In the genomic region with DNA sequence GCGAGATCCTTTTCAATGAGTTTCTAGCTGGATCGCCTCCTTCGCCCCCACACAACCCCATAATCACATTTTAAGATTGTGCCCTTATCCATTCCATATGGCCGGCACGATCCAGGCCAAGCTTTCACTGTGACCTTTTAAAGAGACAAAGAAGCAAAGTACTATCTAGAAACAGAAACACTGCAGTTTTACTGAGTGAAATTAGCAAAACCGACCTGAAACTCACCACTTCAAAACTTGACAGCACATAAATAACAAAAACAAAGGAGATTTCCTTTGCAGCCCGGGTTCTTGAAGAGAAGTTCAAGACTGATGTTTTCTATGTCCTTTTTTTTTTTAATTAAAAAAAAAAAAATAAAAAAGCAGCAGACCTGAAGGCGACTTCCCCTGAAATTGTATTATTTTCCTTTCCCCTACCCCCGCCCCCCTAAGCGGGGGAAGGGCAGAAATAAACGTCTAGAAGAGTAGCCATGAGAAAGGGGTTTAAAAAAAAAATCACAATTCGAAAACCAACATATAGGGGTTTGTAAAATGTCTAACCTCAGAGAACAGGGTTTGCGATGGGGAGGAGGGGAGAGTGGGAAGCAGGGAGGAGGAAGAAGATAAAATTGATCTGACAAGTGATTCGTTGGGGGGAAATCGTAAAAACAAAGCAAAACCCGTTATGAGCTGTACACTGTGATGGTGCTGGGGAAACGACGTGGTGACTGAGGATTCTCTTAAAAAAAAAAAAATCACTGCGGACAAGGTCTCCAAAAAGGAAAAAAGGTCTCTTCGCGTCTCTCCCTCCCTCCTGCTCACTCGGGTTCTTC, we compare ENCODE assay signal across 8 cellular contexts. TPM values are rescaled to one million over a fixed set of nuclear protein-coding genes. Genes with fewer than 3 reads are reported as not detected.
A peak's percentile ranks its signal among the peaks of the same experiment; 100 is the strongest.
DNase-seq lines count a peak whose midpoint lies in the region; ATAC-seq and TF ChIP-seq lines count a peak whose summit lies in the region.

No MANE protein-coding gene starts in this region.

- H3K4me1 ChIP-seq in cardiac muscle cell (ENCODE audit: low read depth), result peaks cover 19% of the 10 kb centered on the region
- H3K4me1 ChIP-seq in ovary (ENCODE audit: insufficient read depth), result no peaks in the 10 kb centered on the region

- peaks cover 2% of the 10 kb centered on the region for H3K36me3 ChIP-seq in cardiac muscle cell
- H3K36me3 ChIP-seq in ovary, result no peaks in the 10 kb centered on the region

- H3K9me3 ChIP-seq in cardiac muscle cell (ENCODE audit: low read depth) (no peaks in the 10 kb centered on the region), ovary (no peaks in the 10 kb centered on the region)

- H3K27ac Mint-ChIP-seq in activated naive CD8-positive, alpha-beta T cell treated with anti-CD3 and anti-CD28 coated beads, Interleukin-2, amount 10 ng/mL, durations not matched to agents 7 days and 5 days, result peak overlapping the region; percentile 91

- no peaks in the 10 kb centered on the region for H3K27me3 ChIP-seq in cardiac muscle cell
- no peaks in the 10 kb centered on the region for H3K27me3 ChIP-seq in ovary

- 6 to 8% (median 7%) methylated on average over 22 of the region's 22 CpGs for WGBS in ovary, 3 donors

- H3K36me3 Mint-ChIP-seq in activated naive CD8-positive, alpha-beta T cell treated with anti-CD3 and anti-CD28 coated beads, Interleukin-2, amount 10 ng/mL, durations not matched to agents 7 days and 5 days, result peaks cover 60% of the 10 kb centered on the region

- POLR2A ChIA-PET in activated naive CD8-positive, alpha-beta T cell treated with anti-CD3 and anti-CD28 coated beads, Interleukin-2, amount 10 ng/mL, durations not matched to agents 7 days and 5 days (lab: Charles Lee), result interaction anchor here (1.0 to 13.2 kb wide), 5 partner anchors 9 to 294 kb away, joined by 4 to 385 read pairs (median 12); no protein-coding TSS in a partner anchor

- H3K9me3 Mint-ChIP-seq in activated naive CD8-positive, alpha-beta T cell treated with anti-CD3 and anti-CD28 coated beads, Interleukin-2, amount 10 ng/mL, durations not matched to agents 7 days and 5 days, result no peaks in the 10 kb centered on the region

- peak; percentile 70 for ATAC-seq in GM18511 (IDR thresholded peaks at IDR 0.05; ENCODE audit: unreplicated experiment)
- ATAC-seq in HG02970 (IDR thresholded peaks at IDR 0.05; ENCODE audit: low FRiP score, unreplicated experiment), result peak; percentile 77
- ATAC-seq in activated naive CD8-positive, alpha-beta T cell treated with anti-CD3 and anti-CD28 coated beads, Interleukin-2, amount 10 ng/mL, durations not matched to agents 7 days and 5 days (ENCODE audit: low read depth), result peak; percentile 9

- no peak for TF ChIP-seq CTCF in AG09309 (IDR thresholded peaks at IDR 0.05; ENCODE audit: control insufficient read depth, insufficient read depth, low read depth, low read length, missing control alignments)
- TF ChIP-seq CTCF in cardiac muscle cell (IDR thresholded peaks at IDR 0.05; ENCODE audit: low read depth, low read length), result no peak
- no peak for TF ChIP-seq CTCF in ovary (IDR thresholded peaks at IDR 0.05)

- no peak for TF ChIP-seq POLR2A in ovary (IDR thresholded peaks at IDR 0.05)

- H3K4me3 Mint-ChIP-seq in activated naive CD8-positive, alpha-beta T cell treated with anti-CD3 and anti-CD28 coated beads, Interleukin-2, amount 10 ng/mL, durations not matched to agents 7 days and 5 days, result peak overlapping the region; percentile 87

- TF ChIP-seq EP300 in ovary (IDR thresholded peaks at IDR 0.05), result no peak

- intact Hi-C loops in ovary (cut with DNase I), result no loop called here

- H3K4me1 Mint-ChIP-seq in activated naive CD8-positive, alpha-beta T cell treated with anti-CD3 and anti-CD28 coated beads, Interleukin-2, amount 10 ng/mL, durations not matched to agents 7 days and 5 days, result peaks cover 50% of the 10 kb centered on the region

- H3K27me3 Mint-ChIP-seq in activated naive CD8-positive, alpha-beta T cell treated with anti-CD3 and anti-CD28 coated beads, Interleukin-2, amount 10 ng/mL, durations not matched to agents 7 days and 5 days, result no peaks in the 10 kb centered on the region

- H3K4me3 ChIP-seq in AG09309 (ENCODE audit: control insufficient read depth, low read depth, low read length), result peak overlapping the region; percentile 93
- H3K4me3 ChIP-seq in cardiac muscle cell, result peak overlapping the region; percentile 91
- peak overlapping the region; percentile 91 for H3K4me3 ChIP-seq in ovary

- H3K27ac ChIP-seq in cardiac muscle cell (peak overlapping the region; percentile 84), ovary (peak overlapping the region in 1 of 2 donors; percentile 73)

- DNase-seq in AG09309 (ENCODE audit: low read depth), result no peak
- peak; percentile 38 for DNase-seq in NCI-H82 treated with DMSO at 0.1 percent for 48 hours (lab: John Stamatoyannopoulos, UW; ENCODE audit: unreplicated experiment)
- DNase-seq in activated naive CD8-positive, alpha-beta T cell treated with anti-CD3 and anti-CD28 coated beads, Interleukin-2, amount 10 ng/mL, durations not matched to agents 7 days and 5 days, result peak; percentile 52
- peak; percentile 39 to 64 for DNase-seq in cardiac muscle cell (ENCODE audit: low read depth in 1 of 2, low spot score in 1 of 2)
- peak; percentile 20 to 54 (median 39) for DNase-seq in ovary
- no peak for DNase-seq in DMS79 (lab: John Stamatoyannopoulos, UW)

RNA-seq across cellular contexts. Expression of a gene that starts 1.5 kb away (rescaled TPM):
- 100 to 1,000 TPM; 281 to 288 TPM for total RNA-seq in activated naive CD8-positive, alpha-beta T cell treated with anti-CD3 and anti-CD28 coated beads, Interleukin-2, amount 10 ng/mL, durations not matched to agents 7 days and 5 days
- 33.2 and 52.2 TPM in 2 replicates for total RNA-seq in cardiac muscle cell
- polyA plus RNA-seq in cardiac muscle cell, result 15.9 and 25.6 TPM in 2 replicates
- total RNA-seq in ovary, result 10 to 100 TPM in 6 of 7 donors, 1 to 10 TPM in 1; 7.4 to 26.9 (median 19.9) TPM
- polyA plus RNA-seq in ovary, result 10 to 100 TPM; 13.0 to 14.6 TPM

Comparison
In these comparisons a context has a peak if more than half of its experiments do, and no peak if none do; other contexts are left out.
1. DNase-seq: peak in NCI-H82 treated with DMSO at 0.1 percent for 48 hours (single experiment), activated naive CD8-positive, alpha-beta T cell treated with anti-CD3 and anti-CD28 coated beads, Interleukin-2, amount 10 ng/mL, durations not matched to agents 7 days and 5 days (single experiment), cardiac muscle cell (2 of 2) and ovary (5 of 5); none in AG09309 (single experiment) and DMS79 (single experiment).
2. ATAC-seq: peak in every context shown above with its lines; median percentile 77 in HG02970; 70 in GM18511; 9 in activated naive CD8-positive, alpha-beta T cell treated with anti-CD3 and anti-CD28 coated beads, Interleukin-2, amount 10 ng/mL, durations not matched to agents 7 days and 5 days.
3. Peak in every context shown above with its lines, with median percentiles within 50 percentile points of each other: H3K4me3 ChIP-seq.